In genomic region chr5:177402271-177403043, GRCh38 we compare ENCODE assay signal across 7 cellular contexts. TPM values are rescaled to one million over a fixed set of nuclear protein-coding genes. Genes with fewer than 3 reads are reported as not detected.
DNase-seq lines count a peak whose midpoint lies in the region; ATAC-seq and TF ChIP-seq lines count a peak whose summit lies in the region.
"Had no signal": no experiment of that assay in that cellular context is flagged by ENCODE, and none has a peak within 500 bp of the region (broad histone marks: within the 10 kb centered on the region; RNA-seq: fewer than 3 reads in every experiment).

No MANE protein-coding gene starts in this region.

- ATAC-seq in HG02870 (IDR thresholded peaks at IDR 0.05; ENCODE audit: unreplicated experiment), result no peak
- ATAC-seq in GM18502 (IDR thresholded peaks at IDR 0.05; ENCODE audit: poor library complexity, unreplicated experiment), result no peak

- TF ChIP-seq EP300 in SK-N-SH (IDR thresholded peaks at IDR 0.05; ENCODE audit: borderline replicate concordance in 1 of 2, low read depth in 1 of 2, low read length in 1 of 2), result no peak
- no peak for TF ChIP-seq EP300 in ovary (IDR thresholded peaks at IDR 0.05)

- intact Hi-C loops in ovary (cut with DNase I), result loop anchor here in 2 of 4 donors (5.0 kb wide), 2 partner anchors 55 to 95 kb away; partner anchors contain the start of gene PDLIM7 (in 1 of the 2)

- TF ChIP-seq POLR2A in ovary (IDR thresholded peaks at IDR 0.05), result no peak

- peak in 43 of 76 experiments; percentile 3 to 65 (median 30) for DNase-seq in HUDEP-2 (lab: John Stamatoyannopoulos, UW; ENCODE audit: unreplicated experiment in 76 of 76)
- DNase-seq in SK-N-SH, result peak; percentile 81
- peak; percentile 65 for DNase-seq in choroid plexus epithelial cell (ENCODE audit: low read depth)
- peak; percentile 51 to 69 (median 54) for DNase-seq in ovary

- peaks cover 14% of the 10 kb centered on the region for H3F3A ChIP-seq in SK-N-SH (replicated peaks; ENCODE audit: insufficient read depth)

- no peak overlapping the region for H3K9ac ChIP-seq in SK-N-SH

- H3K27ac ChIP-seq in SK-N-SH (ENCODE audit: low read depth in 2 of 2, low read length in 1 of 2) (peak overlapping the region in 1 of 2 experiments; percentile 18; a peak in 1 of 4 replicates), ovary (no peak overlapping the region)

- H3K4me1 ChIP-seq in SK-N-SH (ENCODE audit: control insufficient read depth in 1 of 2, insufficient read depth in 2 of 2, low read depth in 1 of 2, low read length in 1 of 2) (peaks cover 0 to 28% of the 10 kb centered on the region in 2 experiments; a peak in 1 of 4 replicates), ovary (ENCODE audit: insufficient read depth) (peaks cover 9% of the 10 kb centered on the region)

- TF ChIP-seq CTCF in SK-N-SH (IDR thresholded peaks at IDR 0.05), result peak; percentile 38
- TF ChIP-seq CTCF in choroid plexus epithelial cell (conservative IDR thresholded peaks at IDR 0.05; ENCODE audit: low read depth, low read length), result peak; percentile 63
- peak in 1 of 3 donors; percentile 17 for TF ChIP-seq CTCF in ovary (IDR thresholded peaks at IDR 0.05)

- POLR2A ChIA-PET in SK-N-SH (lab: Yijun Ruan, JAX), result interaction anchor here (1.1 to 4.6 kb wide), 5 partner anchors 12 to 95 kb away, joined by 3 to 72 read pairs (median 18); partner anchors contain the start of genes PDLIM7 and PRR7

- no peaks in the 10 kb centered on the region for H4K20me1 ChIP-seq in SK-N-SH (ENCODE audit: insufficient read depth)

- WGBS in SK-N-SH (ENCODE audit: low lambda C conversion rate), result 45% methylated on average over 32 of the region's 49 CpGs
- WGBS in ovary, 3 donors, result 3 to 4% (median 3%) methylated on average over 49 of the region's 49 CpGs

- no peaks in the 10 kb centered on the region for H3K27me3 ChIP-seq in SK-N-SH (ENCODE audit: insufficient read depth)
- H3K27me3 ChIP-seq in ovary, result peaks cover 9% of the 10 kb centered on the region

- peak; percentile 26 for TF ChIP-seq RAD21 in SK-N-SH (IDR thresholded peaks at IDR 0.05; ENCODE audit: low read length)

- H3K36me3 ChIP-seq in SK-N-SH (replicated peaks in 1 of 2; ENCODE audit: control insufficient read depth in 1 of 2, insufficient read depth in 2 of 2, low read length in 1 of 2), result no peaks in the 10 kb centered on the region
- H3K36me3 ChIP-seq in ovary, result no peaks in the 10 kb centered on the region

- H3K4me2 ChIP-seq in SK-N-SH, result 0 out of 2 replicates have a peak overlapping the region, but pooled peaks have one; percentile 97

- no peaks in the 10 kb centered on the region for H3K79me2 ChIP-seq in SK-N-SH (ENCODE audit: insufficient read depth)

- no peaks in the 10 kb centered on the region for H3K9me2 ChIP-seq in SK-N-SH

- no peak overlapping the region; a peak in 1 of 4 replicates for H3K4me3 ChIP-seq in SK-N-SH (ENCODE audit: low read depth in 2 of 2, low read length in 1 of 2)
- no peak overlapping the region for H3K4me3 ChIP-seq in choroid plexus epithelial cell (ENCODE audit: low read depth, low read length)
- H3K4me3 ChIP-seq in ovary, result no peak overlapping the region

- H2AFZ ChIP-seq in SK-N-SH (ENCODE audit: low read depth), result no peak overlapping the region

- no peaks in the 10 kb centered on the region for H3K9me3 ChIP-seq in SK-N-SH
- no peaks in the 10 kb centered on the region for H3K9me3 ChIP-seq in ovary

- CTCF ChIA-PET in SK-N-SH (lab: Yijun Ruan, JAX), result interaction anchor here (0.9 to 9.7 kb wide), 23 partner anchors 13 to 742 kb away, joined by 3 to 375 read pairs (median 15); partner anchors contain the start of genes GRK6, PDLIM7, PRR7 and RGS14

TF ChIP-seq in SK-N-SH, 30 proteins besides CTCF, POLR2A, EP300 and RAD21:
- peak; percentile 24; the same call in 1 of the 2 replicates for TF ChIP-seq SMC3 (IDR thresholded peaks at IDR 0.05; ENCODE audit: low read depth, low read length)
- 0 out of 2 replicates have a peak, but pooled peaks have one; percentile 24 for TF ChIP-seq MAX (IDR thresholded peaks at IDR 0.05; ENCODE audit: low read depth)
- no peak for TF ChIP-seq REST (IDR thresholded peaks at IDR 0.05; ENCODE audit: low read depth, low read length)
TF ChIP-seq in SK-N-SH: peak in this region for 2.

RNA-seq across cellular contexts. Expression of gene PFN3, which starts 2.0 kb away (rescaled TPM):
- polyA plus RNA-seq in SK-N-SH (2012; rRNA removed), result not detected in 2 replicates
- polyA plus RNA-seq in SK-N-SH (2012; cell fraction: cytosol; rRNA removed), result not detected in 2 replicates
- not detected in 2 replicates for polyA plus RNA-seq in SK-N-SH (2012; cell fraction: nucleus; rRNA removed)
- not detected for total RNA-seq in ovary
- polyA plus RNA-seq in ovary, result not detected

RNA-seq across cellular contexts. Expression of gene F12, which starts 6.9 kb away (rescaled TPM):
- 3.8 and 4.3 TPM in 2 replicates for polyA plus RNA-seq in SK-N-SH (2012; rRNA removed)
- polyA plus RNA-seq in SK-N-SH (2012; cell fraction: cytosol; rRNA removed), result 1.2 and 3.0 TPM in 2 replicates
- 8.5 and 16.3 TPM in 2 replicates for polyA plus RNA-seq in SK-N-SH (2012; cell fraction: nucleus; rRNA removed)
- total RNA-seq in ovary, result 1 to 10 TPM in 1 of 7 donors, under 1 TPM in 1, not detected in 5; 0.28 to 1.7 TPM
- not detected for polyA plus RNA-seq in ovary

RNA-seq across cellular contexts. Expression of gene SLC34A1, which starts 18.2 kb away (rescaled TPM):
- polyA plus RNA-seq in SK-N-SH (2012; rRNA removed) (0.03 TPM in 1 of 2 replicates, not detected in the other), ovary (not detected)
- not detected in 2 replicates for polyA plus RNA-seq in SK-N-SH (2012; cell fraction: cytosol; rRNA removed)
- polyA plus RNA-seq in SK-N-SH (2012; cell fraction: nucleus; rRNA removed), result not detected in 2 replicates
- total RNA-seq in ovary, result not detected
- total RNA-seq: temporal lobe had no signal

RNA-seq across cellular contexts. Expression of gene GRK6, which starts 24.0 kb away (rescaled TPM):
- polyA plus RNA-seq in SK-N-SH (2012; rRNA removed), result 35.9 and 39.5 TPM in 2 replicates
- polyA plus RNA-seq in SK-N-SH (2012; cell fraction: cytosol; rRNA removed), result 28.3 and 36.2 TPM in 2 replicates
- 28.0 and 30.6 TPM in 2 replicates for polyA plus RNA-seq in SK-N-SH (2012; cell fraction: nucleus; rRNA removed)
- 10 to 100 TPM; 13.6 to 30.3 (median 21.7) TPM for total RNA-seq in ovary
- polyA plus RNA-seq in ovary, result 10 to 100 TPM in 1 of 2 donors, 1 to 10 TPM in 1; 5.9 to 15.3 TPM

RNA-seq across cellular contexts. Expression of gene PRR7, which starts 44.2 kb away (rescaled TPM):
- polyA plus RNA-seq in SK-N-SH (2012; rRNA removed) (12.5 and 17.1 TPM in 2 replicates), ovary (under 1 TPM in 1 of 2 donors, not detected in 1; 0.51 TPM)
- polyA plus RNA-seq in SK-N-SH (2012; cell fraction: cytosol; rRNA removed), result 12.6 and 23.0 TPM in 2 replicates
- polyA plus RNA-seq in SK-N-SH (2012; cell fraction: nucleus; rRNA removed), result 29.5 and 41.3 TPM in 2 replicates
- 10 to 100 TPM in 1 of 7 donors, 1 to 10 TPM in 5, under 1 TPM in 1; 0.66 to 11.4 (median 2.1) TPM for total RNA-seq in ovary

Comparison
In these comparisons a context has a peak if more than half of its experiments do, and no peak if none do; other contexts are left out.
1. DNase-seq: peak in every context shown above with its lines; median percentile 81 in SK-N-SH; 65 in choroid plexus epithelial cell; 54 in ovary; 30 in HUDEP-2.